ENCODE assay signal across 8 cellular contexts in the genomic region with DNA sequence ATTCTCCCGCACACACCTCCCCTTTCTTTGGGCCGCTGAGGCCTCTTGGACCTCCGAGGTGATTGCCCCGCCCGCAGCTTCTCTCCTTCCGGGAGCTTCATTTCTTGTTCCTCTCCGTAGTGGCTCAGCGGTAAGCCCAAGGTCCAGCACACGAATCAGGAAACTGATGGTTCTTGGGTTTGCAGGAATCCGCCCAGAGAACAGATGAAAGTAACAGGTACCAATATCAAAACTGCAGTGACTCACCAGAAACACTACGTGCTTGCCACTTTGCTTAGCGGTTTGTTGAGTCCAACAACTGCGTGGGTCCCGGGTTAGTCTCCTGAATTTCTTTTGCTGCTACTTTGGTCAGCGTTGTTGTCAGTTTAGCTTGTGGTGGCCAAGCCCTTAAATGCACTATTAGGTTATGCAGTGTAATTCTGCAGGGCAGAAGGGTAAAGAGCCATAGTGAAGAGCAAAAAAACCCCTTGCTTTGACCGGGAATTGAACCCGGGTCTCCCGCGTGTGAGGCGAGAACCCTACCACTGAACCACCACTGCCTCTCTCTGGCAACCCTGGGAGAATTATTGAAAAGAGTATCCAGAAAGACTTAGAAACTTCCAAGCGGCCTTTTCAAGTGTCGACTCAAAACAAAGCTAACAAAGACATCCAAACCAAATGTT.
DNase-seq lines count a peak whose midpoint lies in the region; ATAC-seq and TF ChIP-seq lines count a peak whose summit lies in the region.
"Not testable (repeated sequence)": the region's sequence is repeated elsewhere in the genome, so short reads cannot be mapped to it uniquely, and the experiment has no call there.

No MANE protein-coding gene starts in this region.

- peak; percentile 72 for ATAC-seq in GM21786 (IDR thresholded peaks at IDR 0.05; ENCODE audit: unreplicated experiment)

- not testable (repeated sequence) for H3K9me3 Mint-ChIP-seq in IgD-negative memory B cell

- not testable (repeated sequence) for H3K36me3 Mint-ChIP-seq in IgD-negative memory B cell

- DNase-seq in Caki2 (ENCODE audit: low read depth): peak; percentile 88
- peak; percentile 80 for DNase-seq in SIG-M5 treated with dmso at 0.1 percent for 504 hours (lab: John Stamatoyannopoulos, UW; ENCODE audit: unreplicated experiment)
- peak; percentile 87 to 88 for DNase-seq in activated T-cell treated with anti-CD3 and anti-CD28 coated beads, Interleukin-2, amount 50 U/mL, for 48 hours
- DNase-seq in epithelial cell of esophagus (ENCODE audit: low read depth): peak; percentile 61
- DNase-seq in midbrain (lab: John Stamatoyannopoulos, UW): peak; percentile 89
- DNase-seq in stimulated activated CD8-positive, alpha-beta memory T cell treated with anti-CD3 and anti-CD28 coated beads, Interleukin-12 subunit alpha, Interleukin-12 subunit beta, amount 100 ng/mL, for 1 hour (ENCODE audit: low read depth): peak; percentile 30

- not testable (repeated sequence) for H3K4me1 Mint-ChIP-seq in IgD-negative memory B cell

- not testable (repeated sequence) for H3K4me3 ChIP-seq in epithelial cell of esophagus (ENCODE audit: low read length)

- TF ChIP-seq CTCF in epithelial cell of esophagus (IDR thresholded peaks at IDR 0.05; ENCODE audit: insufficient read depth, low read depth, low read length, missing control alignments): not testable (repeated sequence)

- in situ Hi-C loops in Caki2 (cut with HindIII; ENCODE audit: low pct_unique_long_range_greater_than_20kb, low sequenced_read_pairs): not testable (repeated sequence)

- peak overlapping the region; percentile 92 to 100 (median 99) for H3K27ac Mint-ChIP-seq in IgD-negative memory B cell

- peak overlapping the region; percentile 83 to 100 (median 88) for H3K4me3 Mint-ChIP-seq in IgD-negative memory B cell

- H3K27me3 Mint-ChIP-seq in IgD-negative memory B cell: not testable (repeated sequence)

Comparison
In these comparisons a context has a peak if more than half of its experiments do, and no peak if none do; other contexts are left out.
1. DNase-seq: peak in every context shown above with its lines; median percentile 89 in midbrain; 88 in Caki2; 88 in activated T-cell treated with anti-CD3 and anti-CD28 coated beads, Interleukin-2, amount 50 U/mL, for 48 hours; 80 in SIG-M5 treated with dmso at 0.1 percent for 504 hours; 61 in epithelial cell of esophagus; 30 in stimulated activated CD8-positive, alpha-beta memory T cell treated with anti-CD3 and anti-CD28 coated beads, Interleukin-12 subunit alpha, Interleukin-12 subunit beta, amount 100 ng/mL, for 1 hour.